ENCODE assay signal across 8 cellular contexts in the genomic region with DNA sequence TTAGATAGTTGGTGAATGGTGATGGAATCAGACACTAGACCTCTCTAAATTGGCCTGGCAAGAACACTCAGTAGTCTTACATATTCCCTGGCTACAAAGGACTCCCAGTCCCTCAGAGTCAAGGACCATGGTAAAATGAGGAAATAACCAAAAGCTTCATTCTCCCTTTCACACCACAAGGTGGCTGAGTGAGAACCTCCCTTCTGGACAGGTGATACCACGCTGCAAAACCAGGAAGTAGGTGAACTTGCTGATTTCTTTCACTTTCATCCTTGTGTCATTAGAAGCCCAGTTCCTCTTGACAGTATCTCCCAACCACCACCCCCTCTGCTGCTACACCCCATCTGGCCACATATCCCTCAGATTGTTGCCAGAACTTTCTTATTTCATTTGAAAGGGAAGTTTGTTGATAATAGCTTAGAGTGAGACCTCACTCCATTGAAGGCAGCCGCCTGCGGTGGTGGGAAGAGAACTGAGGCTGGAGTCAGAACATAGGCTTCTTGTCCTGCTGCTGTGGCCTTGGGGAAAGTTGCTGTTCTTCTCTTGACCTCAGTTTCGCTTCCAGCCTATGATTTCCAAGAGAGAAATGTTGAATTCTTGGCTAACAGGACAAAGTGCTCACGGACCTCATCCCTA.
DNase-seq lines count a peak whose midpoint lies in the region; ATAC-seq and TF ChIP-seq lines count a peak whose summit lies in the region.

No MANE protein-coding gene starts in this region.

- 30 to 42% methylated on average over 2 to 5 of the region's 5 CpGs for WGBS in gastroesophageal sphincter (ENCODE audit: low coverage in 1 of 2), 2 donors
- WGBS in prostate gland, result 68% methylated on average over 5 of the region's 5 CpGs

- no peaks in the 10 kb centered on the region for H3K4me1 ChIP-seq in gastroesophageal sphincter
- H3K4me1 ChIP-seq in prostate gland (replicated peaks), result no peaks in the 10 kb centered on the region

- H3K9me3 Mint-ChIP-seq in activated T-helper 17 cell treated with anti-CD3 and anti-CD28 coated beads, Interleukin-2, amount 50 U/mL, for 72 hours, result peaks cover 6% of the 10 kb centered on the region
- H3K9me3 Mint-ChIP-seq in HFFc6, result peaks cover 58% of the 10 kb centered on the region

- H3K27ac Mint-ChIP-seq in activated T-helper 17 cell treated with anti-CD3 and anti-CD28 coated beads, Interleukin-2, amount 50 U/mL, for 72 hours, result peak overlapping the region; percentile 46
- no peak overlapping the region for H3K27ac Mint-ChIP-seq in HFFc6

- no peaks in the 10 kb centered on the region for H3K36me3 Mint-ChIP-seq in activated T-helper 17 cell treated with anti-CD3 and anti-CD28 coated beads, Interleukin-2, amount 50 U/mL, for 72 hours (ENCODE audit: low read depth)
- no peaks in the 10 kb centered on the region for H3K36me3 Mint-ChIP-seq in HFFc6 (ENCODE audit: low read depth)

- H3K4me1 Mint-ChIP-seq in activated T-helper 17 cell treated with anti-CD3 and anti-CD28 coated beads, Interleukin-2, amount 50 U/mL, for 72 hours, result peaks cover 10% of the 10 kb centered on the region
- H3K4me1 Mint-ChIP-seq in HFFc6 (ENCODE audit: low read depth), result no peaks in the 10 kb centered on the region

- intact Hi-C loops in prostate gland (cut with DNase I), result no loop called here

- TF ChIP-seq CTCF in GM12875 (IDR thresholded peaks at IDR 0.05; ENCODE audit: borderline replicate concordance, insufficient read depth, low read depth, low read length), result peak; percentile 53; the same call in 1 of the 2 replicates
- no peak for TF ChIP-seq CTCF in gastroesophageal sphincter (IDR thresholded peaks at IDR 0.05)
- TF ChIP-seq CTCF in prostate gland (IDR thresholded peaks at IDR 0.05), result no peak
- no peak for TF ChIP-seq CTCF in HFFc6 (IDR thresholded peaks at IDR 0.05)

- H3K4me3 ChIP-seq in GM12875 (ENCODE audit: low read depth, low read length) (no peak overlapping the region), gastroesophageal sphincter (no peak overlapping the region), prostate gland (no peak overlapping the region)

- no peaks in the 10 kb centered on the region for H3K36me3 ChIP-seq in gastroesophageal sphincter
- H3K36me3 ChIP-seq in prostate gland, result no peaks in the 10 kb centered on the region

- H3K9me3 ChIP-seq in gastroesophageal sphincter, result peaks cover 0 to under 1% (median 0%) of the 10 kb centered on the region in 3 donors
- no peaks in the 10 kb centered on the region for H3K9me3 ChIP-seq in prostate gland

- H3K27me3 ChIP-seq in gastroesophageal sphincter (peaks cover 16% of the 10 kb centered on the region), prostate gland (replicated peaks; ENCODE audit: insufficient read depth) (no peaks in the 10 kb centered on the region)

- ATAC-seq in GM19455 (IDR thresholded peaks at IDR 0.05; ENCODE audit: unreplicated experiment) (peak; percentile 74), HG03378 (IDR thresholded peaks at IDR 0.05; ENCODE audit: unreplicated experiment) (peak; percentile 76), gastroesophageal sphincter (no peak)
- ATAC-seq in activated T-helper 17 cell treated with anti-CD3 and anti-CD28 coated beads, Interleukin-2, amount 50 U/mL, for 72 hours (replicated peaks), result peak; percentile 65

- peaks cover 9% of the 10 kb centered on the region for H3K27me3 Mint-ChIP-seq in activated T-helper 17 cell treated with anti-CD3 and anti-CD28 coated beads, Interleukin-2, amount 50 U/mL, for 72 hours
- H3K27me3 Mint-ChIP-seq in HFFc6 (ENCODE audit: insufficient read depth), result peaks cover 2% of the 10 kb centered on the region; the same call in 1 of the 2 replicates

- DNase-seq in prostate gland (ENCODE audit: low spot score) (no peak), HFFc6 (no peak), NCI-H187 treated with DMSO at 0.1 percent for 48 hours (lab: John Stamatoyannopoulos, UW) (no peak)

- H3K27ac ChIP-seq in gastroesophageal sphincter, result no peak overlapping the region
- no peak overlapping the region for H3K27ac ChIP-seq in prostate gland

- TF ChIP-seq POLR2A in gastroesophageal sphincter (IDR thresholded peaks at IDR 0.05) (no peak), prostate gland (IDR thresholded peaks at IDR 0.05) (no peak)

- no peak for TF ChIP-seq EP300 in gastroesophageal sphincter (IDR thresholded peaks at IDR 0.05)

- H3K4me3 Mint-ChIP-seq in activated T-helper 17 cell treated with anti-CD3 and anti-CD28 coated beads, Interleukin-2, amount 50 U/mL, for 72 hours, result peak overlapping the region; percentile 8
- no peak overlapping the region for H3K4me3 Mint-ChIP-seq in HFFc6
